ENCODE assay signal across 1 cellular context in the genomic region with DNA sequence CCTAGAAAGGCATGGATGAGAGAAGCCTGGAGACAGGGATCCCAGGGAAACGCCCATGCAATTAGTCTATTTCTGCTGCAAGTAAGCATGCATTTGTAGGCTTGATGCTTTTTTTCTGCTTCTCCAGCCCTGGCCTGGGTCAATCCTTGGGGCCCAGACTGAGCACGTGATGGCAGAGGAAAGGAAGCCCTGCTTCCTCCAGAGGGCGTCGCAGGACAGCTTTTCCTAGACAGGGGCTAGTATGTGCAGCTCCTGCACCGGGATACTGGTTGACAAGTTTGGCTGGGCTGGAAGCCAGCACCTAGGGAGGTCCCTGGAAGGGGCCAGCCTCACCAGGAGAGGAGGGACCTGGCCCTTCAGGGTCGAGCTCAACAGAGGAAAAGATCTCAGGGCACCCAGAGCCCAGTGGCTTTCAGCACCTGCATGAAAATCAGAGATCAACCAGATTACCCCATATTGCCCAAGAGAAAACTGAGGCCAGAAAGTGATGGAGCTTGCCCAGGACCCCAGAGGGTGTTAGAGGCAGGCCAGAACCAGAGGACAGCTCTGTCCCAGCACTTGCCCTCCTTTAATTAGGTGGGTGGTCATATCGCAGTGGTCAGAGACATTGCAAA.
TF ChIP-seq lines count a peak whose summit lies in the region.

No MANE protein-coding gene starts in this region.

TF ChIP-seq in HepG2, 621 proteins besides CTCF, POLR2A, EP300 and RAD21 (continued from another document):
- no peak for TF ChIP-seq PCBP2 (optimal IDR thresholded peaks at IDR 0.05; ENCODE audit: low read depth, low read length, poor library complexity, severe bottlenecking)
- TF ChIP-seq, protein P1, sequence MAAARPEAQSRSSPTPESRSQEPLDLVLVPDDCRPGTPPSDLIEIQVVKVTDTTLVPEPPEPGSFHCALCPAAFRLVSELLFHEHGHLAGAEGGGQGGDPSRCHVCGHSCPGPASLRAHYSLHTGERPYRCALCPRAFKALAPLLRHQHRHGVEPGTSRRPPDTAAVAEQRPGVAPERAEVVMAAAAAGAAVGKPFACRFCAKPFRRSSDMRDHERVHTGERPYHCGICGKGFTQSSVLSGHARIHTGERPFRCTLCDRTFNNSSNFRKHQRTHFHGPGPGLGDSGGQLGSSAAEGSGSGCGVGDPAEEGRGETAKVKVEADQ (CRISPR knock-in tag; IDR thresholded peaks at IDR 0.05; ENCODE audit: borderline replicate concordance): no peak
- TF ChIP-seq NFIB (CRISPR knock-in tag; IDR thresholded peaks at IDR 0.05; ENCODE audit: borderline replicate concordance): no peak
- no peak for TF ChIP-seq ZNF773 (CRISPR knock-in tag; IDR thresholded peaks at IDR 0.05; ENCODE audit: borderline replicate concordance)
- TF ChIP-seq ZNF225 (CRISPR knock-in tag; IDR thresholded peaks at IDR 0.05): no peak
- no peak for TF ChIP-seq MED13 (CRISPR knock-in tag; IDR thresholded peaks at IDR 0.05)
- TF ChIP-seq, protein P2, sequence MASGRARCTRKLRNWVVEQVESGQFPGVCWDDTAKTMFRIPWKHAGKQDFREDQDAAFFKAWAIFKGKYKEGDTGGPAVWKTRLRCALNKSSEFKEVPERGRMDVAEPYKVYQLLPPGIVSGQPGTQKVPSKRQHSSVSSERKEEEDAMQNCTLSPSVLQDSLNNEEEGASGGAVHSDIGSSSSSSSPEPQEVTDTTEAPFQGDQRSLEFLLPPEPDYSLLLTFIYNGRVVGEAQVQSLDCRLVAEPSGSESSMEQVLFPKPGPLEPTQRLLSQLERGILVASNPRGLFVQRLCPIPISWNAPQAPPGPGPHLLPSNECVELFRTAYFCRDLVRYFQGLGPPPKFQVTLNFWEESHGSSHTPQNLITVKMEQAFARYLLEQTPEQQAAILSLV (CRISPR knock-in tag; IDR thresholded peaks at IDR 0.05; ENCODE audit: borderline replicate concordance): peak; percentile 35; the same call in 1 of the 2 replicates
- TF ChIP-seq ZBTB42 (CRISPR knock-in tag; IDR thresholded peaks at IDR 0.05): no peak
TF ChIP-seq in HepG2: peak in this region for 24.
